In the genomic region with DNA sequence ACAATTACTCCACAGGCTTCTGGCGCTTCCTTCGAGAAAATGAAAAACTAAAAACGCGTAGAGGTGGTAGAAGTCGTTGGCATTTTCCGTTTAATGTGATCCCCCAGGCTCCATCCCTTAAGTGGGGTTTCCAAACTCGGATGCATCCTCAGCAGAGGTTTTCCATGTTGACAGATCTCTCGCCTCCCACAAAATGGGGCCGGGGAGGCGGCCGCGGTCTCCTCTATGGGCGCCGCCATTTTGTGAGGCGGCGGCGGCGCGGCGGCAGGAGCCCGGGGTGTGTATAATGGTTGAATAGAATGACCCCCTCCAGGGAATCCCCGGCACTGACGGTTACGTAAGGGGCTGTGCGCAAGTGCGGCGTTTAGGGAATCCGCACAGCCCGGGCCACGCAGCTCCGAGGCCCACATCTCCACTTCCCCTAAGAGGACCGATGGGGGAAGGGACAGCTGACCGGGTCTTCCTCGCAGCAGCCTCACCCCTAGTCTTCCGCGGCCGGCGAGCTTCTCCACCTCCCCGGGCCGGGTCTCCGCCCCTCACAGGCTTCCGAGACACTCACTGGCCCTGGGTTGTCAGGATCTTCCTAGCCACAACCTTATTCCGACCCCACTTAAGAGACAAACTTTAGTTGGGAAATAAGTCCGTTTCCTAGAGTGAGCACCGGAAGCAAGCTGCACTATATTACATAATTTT, we compare ENCODE assay signal across 8 cellular contexts. TPM values are rescaled to one million over a fixed set of nuclear protein-coding genes. Genes with fewer than 3 reads are reported as not detected.
A peak's percentile ranks its signal among the peaks of the same experiment; 100 is the strongest.
DNase-seq lines count a peak whose midpoint lies in the region; ATAC-seq and TF ChIP-seq lines count a peak whose summit lies in the region.

No MANE protein-coding gene starts in this region.

- H3K27me3 ChIP-seq in adrenal gland (no peaks in the 10 kb centered on the region), heart right ventricle (no peaks in the 10 kb centered on the region)

- H3K27ac Mint-ChIP-seq in type B pancreatic cell, result peak overlapping the region; percentile 88

- ATAC-seq in HG02852 (IDR thresholded peaks at IDR 0.05; ENCODE audit: unreplicated experiment) (peak; percentile 51), heart right ventricle (peak; percentile 76 to 90 (median 87))

- peak overlapping the region; percentile 90 to 99 (median 98) for H3K27ac ChIP-seq in adrenal gland
- H3K27ac ChIP-seq in heart right ventricle, result peak overlapping the region; percentile 94 to 99 (median 98)

- H3K4me3 Mint-ChIP-seq in type B pancreatic cell, result peak overlapping the region; percentile 97

- H3K36me3 ChIP-seq in adrenal gland (replicated peaks in 1 of 2) (no peaks in the 10 kb centered on the region), heart right ventricle (no peaks in the 10 kb centered on the region)

- no peaks in the 10 kb centered on the region for H3K27me3 Mint-ChIP-seq in type B pancreatic cell

- no peaks in the 10 kb centered on the region for H3K9me3 Mint-ChIP-seq in type B pancreatic cell

- intact Hi-C loops in adrenal gland (cut with DNase I), result loop anchor here in 1 of 2 donors (5.0 kb wide), 1 partner anchor 265 kb away; a partner anchor contains a TSS
- intact Hi-C loops in heart right ventricle (cut with DNase I), result loop anchor here in 6 of 10 donors (1.0 to 10.0 kb wide), 8 partner anchors 180 to 513 kb away; a partner anchor contains a TSS

- 0% methylated on average over 11 to 45 of the region's 45 CpGs for WGBS in adrenal gland, 4 donors
- 1% methylated on average over 45 of the region's 45 CpGs for WGBS in heart right ventricle, 2 donors

- DNase-seq in GM13976 (ENCODE audit: low spot score), result peak; percentile 92
- DNase-seq in NCI-H1436 treated with DMSO at 0.1 percent for 48 hours (lab: John Stamatoyannopoulos, UW), result peak; percentile 85
- DNase-seq in T follicular helper cell (ENCODE audit: low read depth), result peak; percentile 81
- DNase-seq in adrenal gland, result peak; percentile 92 to 98 (median 96)
- peak; percentile 93 to 95 for DNase-seq in heart right ventricle
- peak; percentile 97 for DNase-seq in pons (ENCODE audit: low spot score)
- peak; percentile 92 for DNase-seq in type B pancreatic cell (ENCODE audit: extremely low spot score, unreplicated experiment)

- H3K9me3 ChIP-seq in adrenal gland (replicated peaks in 1 of 3) (peaks cover 0 to 6% (median 0%) of the 10 kb centered on the region in 3 donors), heart right ventricle (no peaks in the 10 kb centered on the region)

- H3K4me1 ChIP-seq in adrenal gland (replicated peaks in 1 of 2), result peaks cover 7 to 43% of the 10 kb centered on the region in 2 donors
- peaks cover 0 to 51% (median 45%) of the 10 kb centered on the region in 9 donors for H3K4me1 ChIP-seq in heart right ventricle

- H3K4me3 ChIP-seq in adrenal gland (peak overlapping the region; percentile 84 to 93 (median 91)), heart right ventricle (peak overlapping the region; percentile 60 to 95 (median 86))

- TF ChIP-seq POLR2A in adrenal gland (IDR thresholded peaks at IDR 0.05), result peak; percentile 29 to 88

- H3K36me3 Mint-ChIP-seq in type B pancreatic cell, result peaks cover 6% of the 10 kb centered on the region

- in situ Hi-C loops in GM13976 (cut with MboI; ENCODE audit: low sequenced_read_pairs, unreplicated experiment), result loop anchor here (25.0 kb wide), 1 partner anchor 535 kb away; a partner anchor contains a TSS

- H3K4me1 Mint-ChIP-seq in type B pancreatic cell (ENCODE audit: unreplicated experiment), result peaks cover 14% of the 10 kb centered on the region

- TF ChIP-seq CTCF in GM13976 (IDR thresholded peaks at IDR 0.05; ENCODE audit: borderline replicate concordance, control extremely low read depth, extremely low read depth, insufficient read depth, missing control alignments) (no peak), adrenal gland (IDR thresholded peaks at IDR 0.05) (peak in 1 of 6 experiments; percentile 12), heart right ventricle (IDR thresholded peaks at IDR 0.05) (peak in 1 of 9 donors; percentile 3), type B pancreatic cell (conservative IDR thresholded peaks at IDR 0.05) (no peak)

RNA-seq across cellular contexts. Expression of a gene that starts 2.1 kb away (rescaled TPM):
- 10 to 100 TPM; 16.5 to 27.2 (median 21.4) TPM for total RNA-seq in adrenal gland
- 10 to 100 TPM in 2 of 3 donors, 1 to 10 TPM in 1; 7.9 to 12.0 (median 10.6) TPM for polyA plus RNA-seq in adrenal gland
- 10 to 100 TPM; 13.4 to 28.8 (median 19.3) TPM for total RNA-seq in heart right ventricle
- polyA plus RNA-seq in heart right ventricle, result 10 to 100 TPM in 1 of 2 donors, 1 to 10 TPM in 1; 3.0 to 13.1 TPM
- total RNA-seq in type B pancreatic cell (ENCODE audit: low replicate concordance), result 35.9 and 49.7 TPM in 2 replicates

Comparison
In these comparisons a context has a peak if more than half of its experiments do, and no peak if none do; other contexts are left out.
1. Peak in every context shown above with its lines: DNase-seq, ATAC-seq, H3K4me3 ChIP-seq and H3K27ac ChIP-seq.